ENCODE assay signal across 8 cellular contexts in the genomic region with DNA sequence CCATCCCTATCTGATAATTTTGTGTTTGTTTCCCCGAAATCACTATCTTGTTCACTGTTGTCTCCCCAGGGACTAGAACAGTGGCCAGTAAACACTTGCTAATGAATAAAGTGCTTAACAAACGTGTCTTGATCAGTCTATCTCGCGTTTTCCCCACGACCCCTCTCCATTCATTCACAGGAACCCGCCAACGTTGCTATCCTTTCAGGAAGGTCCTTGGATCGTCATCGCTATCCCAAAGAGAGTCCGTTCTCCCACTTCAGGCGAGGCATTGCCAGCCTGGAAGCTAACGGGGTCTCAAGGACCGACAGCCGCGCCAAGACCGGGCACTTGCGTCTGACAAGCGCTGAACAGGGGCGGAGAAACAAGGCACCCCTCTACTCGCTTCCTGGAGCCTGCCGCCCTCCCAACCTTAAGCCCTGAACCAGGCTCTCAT. TPM values are rescaled to one million over a fixed set of nuclear protein-coding genes. Genes with fewer than 3 reads are reported as not detected.
A peak's percentile ranks its signal among the peaks of the same experiment; 100 is the strongest.
DNase-seq lines count a peak whose midpoint lies in the region; ATAC-seq and TF ChIP-seq lines count a peak whose summit lies in the region.

No MANE protein-coding gene starts in this region.

- H3K4me1 ChIP-seq in H9 (ENCODE audit: insufficient read depth, low read length) (no peaks in the 10 kb centered on the region; the same call in 1 of the 2 replicates), iPS DF 6.9 (ENCODE audit: control insufficient read depth, insufficient read depth, low read length) (no peaks in the 10 kb centered on the region; the same call in 1 of the 2 replicates), testis (peaks cover 19% of the 10 kb centered on the region)

- TF ChIP-seq CTCF in H9 (conservative IDR thresholded peaks at IDR 0.05) = no peak
- TF ChIP-seq CTCF in testis (IDR thresholded peaks at IDR 0.05) = no peak

- H3K79me1 ChIP-seq in H9 (ENCODE audit: insufficient read depth, low read depth, low read length, poor library complexity, severe bottlenecking) = no peaks in the 10 kb centered on the region

- H2BK15ac ChIP-seq in H9 (ENCODE audit: low read depth, low read length) = no peak overlapping the region

- H3K4ac ChIP-seq in H9 (ENCODE audit: low read depth, low read length) = no peak overlapping the region

- intact Hi-C loops in testis (cut with DNase I; ENCODE audit: low total_unique reads) = no loop called here

- H3K27ac ChIP-seq in H9 (ENCODE audit: insufficient read length, low read depth, low read length) (no peak overlapping the region), iPS DF 6.9 (ENCODE audit: low read length) (no peak overlapping the region), testis (peak overlapping the region; percentile 72 to 81)

- WGBS in H9 (ENCODE audit: extremely low coverage, insufficient read length, low lambda C conversion rate) = no CpG with 5 or more reads among the region's 21 CpGs
- WGBS in iPS DF 6.9 (ENCODE audit: insufficient coverage, insufficient read length) = no CpG with 5 or more reads among the region's 21 CpGs
- 0% methylated on average over 9 to 21 of the region's 21 CpGs for WGBS in testis, 2 donors

- TF ChIP-seq POLR2A in testis (IDR thresholded peaks at IDR 0.05) = no peak

- H3K4me2 ChIP-seq in H9 (ENCODE audit: insufficient read depth, insufficient read length, low read length) = peak overlapping the region; percentile 95

- H3K27me3 Mint-ChIP-seq in H9 (ENCODE audit: low read depth) = no peaks in the 10 kb centered on the region

- H2BK5ac ChIP-seq in H9 (ENCODE audit: insufficient read length, low read length) = no peak overlapping the region

- H4K8ac ChIP-seq in H9 (replicated peaks; ENCODE audit: insufficient read length, low read depth, low read length) = no peak overlapping the region

- H3K9me3 ChIP-seq in H9 (ENCODE audit: control insufficient read depth, low read depth, low read length) = no peaks in the 10 kb centered on the region
- no peaks in the 10 kb centered on the region for H3K9me3 ChIP-seq in iPS DF 6.9 (ENCODE audit: control insufficient read depth, insufficient read depth, low read length)
- H3K9me3 ChIP-seq in testis = no peaks in the 10 kb centered on the region

- peaks cover 0 to 14% (median 9%) of the 10 kb centered on the region in 3 experiments; a peak in 5 of 7 replicates for H3K36me3 Mint-ChIP-seq in H9 (ENCODE audit: insufficient read depth in 1 of 3, low read depth in 3 of 3)

- no peak overlapping the region for H2AFZ ChIP-seq in H9 (ENCODE audit: low read length)

- H3K4me3 ChIP-seq in iPS DF 6.9 (ENCODE audit: low read length) (peak overlapping the region; percentile 94), testis (peak overlapping the region; percentile 90 to 91)

- no peak overlapping the region for H3K18ac ChIP-seq in H9 (ENCODE audit: insufficient read length, low read depth, low read length)

- H3K27ac Mint-ChIP-seq in H9 = no peak overlapping the region

- no peak overlapping the region for H2AK5ac ChIP-seq in H9 (ENCODE audit: insufficient read length, low read length)

- H3K23ac ChIP-seq in H9 (ENCODE audit: insufficient read length, low read depth, low read length) = no peak overlapping the region

- H4K5ac ChIP-seq in H9 (ENCODE audit: insufficient read length, low read depth, low read length) = no peak overlapping the region

- H3K36me3 ChIP-seq in iPS DF 6.9 (ENCODE audit: control insufficient read depth, insufficient read depth, low read length) (no peaks in the 10 kb centered on the region), testis (ENCODE audit: low read depth, missing control alignments) (no peaks in the 10 kb centered on the region)

- no peak overlapping the region for H2BK20ac ChIP-seq in H9 (ENCODE audit: low read depth, low read length, poor library complexity, severe bottlenecking)

- H3K4me3 Mint-ChIP-seq in H9 = no peak overlapping the region

- H3K79me2 ChIP-seq in H9 (ENCODE audit: insufficient read depth, low read length) = peaks cover 2% of the 10 kb centered on the region; the same call in 1 of the 2 replicates

- H3T11ph ChIP-seq in H9 (ENCODE audit: low read length) = no peak overlapping the region

- H3K27me3 ChIP-seq in H9 (ENCODE audit: insufficient read depth, low read length) (no peaks in the 10 kb centered on the region), iPS DF 6.9 (ENCODE audit: control insufficient read depth, insufficient read depth, low read length) (no peaks in the 10 kb centered on the region), testis (no peaks in the 10 kb centered on the region)

- H4K91ac ChIP-seq in H9 (ENCODE audit: insufficient read length, low read depth, low read length) = no peak overlapping the region

- no peak overlapping the region for H3K56ac ChIP-seq in H9 (ENCODE audit: insufficient read length, low read depth, low read length)

- no peak for ATAC-seq in GM18861 (IDR thresholded peaks at IDR 0.05; ENCODE audit: unreplicated experiment)
- no peak for ATAC-seq in GM18907 (IDR thresholded peaks at IDR 0.05; ENCODE audit: unreplicated experiment)

- peaks cover 17% of the 10 kb centered on the region for H3K23me2 ChIP-seq in H9 (ENCODE audit: insufficient read length, low read depth, low read length, poor library complexity, severe bottlenecking)

- no peaks in the 10 kb centered on the region for H3K9me3 Mint-ChIP-seq in H9

- DNase-seq in COLO829 (ENCODE audit: low spot score) = peak; percentile 29
- no peak for DNase-seq in H9
- peak; percentile 65 for DNase-seq in SHP77 treated with DMSO at 0.1 percent for 48 hours (lab: John Stamatoyannopoulos, UW)
- no peak for DNase-seq in iPS DF 6.9 (ENCODE audit: low read depth, low spot score)
- no peak for DNase-seq in testis
- DNase-seq in medulla oblongata (ENCODE audit: extremely low spot score) = no peak

- H4K20me1 ChIP-seq in H9 (ENCODE audit: control insufficient read depth, insufficient read depth, insufficient read length) = peaks cover 3% of the 10 kb centered on the region

- H3K4me1 Mint-ChIP-seq in H9 = peaks cover 5 to 8% of the 10 kb centered on the region in 2 experiments

- no peak overlapping the region for H3K14ac ChIP-seq in H9 (ENCODE audit: insufficient read depth, low read length)

- H3K9ac ChIP-seq in H9 (ENCODE audit: extremely low read depth, insufficient read length, low read length) = peak overlapping the region; percentile 49

- H2BK120ac ChIP-seq in H9 (ENCODE audit: low read depth, low read length, poor library complexity, severe bottlenecking) = no peak overlapping the region

- H2BK12ac ChIP-seq in H9 (ENCODE audit: insufficient read length, low read depth, low read length) = no peak overlapping the region

RNA-seq across cellular contexts. Expression of a gene that starts 0.3 kb away (rescaled TPM):
- total RNA-seq in H9 (2021) (8.8 and 11.2 TPM in 2 replicates), testis (10 to 100 TPM; 13.7 to 23.4 TPM)
- 17.3 TPM for polyA plus RNA-seq in testis (ENCODE audit: insufficient read depth, low read depth, low replicate concordance)

RNA-seq across cellular contexts. Expression of a gene that starts 0.7 kb away (rescaled TPM):
- 12.8 and 13.9 TPM in 2 replicates for total RNA-seq in H9 (2021)
- total RNA-seq in testis = 10 to 100 TPM; 23.6 to 23.9 TPM
- 13.4 TPM for polyA plus RNA-seq in testis (ENCODE audit: insufficient read depth, low read depth, low replicate concordance)

Comparison
In these comparisons a context has a peak if more than half of its experiments do, and no peak if none do; other contexts are left out.
1. DNase-seq: peak in COLO829 (single experiment) and SHP77 treated with DMSO at 0.1 percent for 48 hours (single experiment); none in H9 (single experiment), iPS DF 6.9 (single experiment), testis (single experiment) and medulla oblongata (single experiment).
2. H3K27ac ChIP-seq: peak in testis (2 of 2); none in H9 (single experiment) and iPS DF 6.9 (single experiment).